Comparison of ENCODE assay signal across 17 cellular contexts in genomic region chr10:122854648-122855047, GRCh38. TPM values are rescaled to one million over a fixed set of nuclear protein-coding genes. Genes with fewer than 3 reads are reported as not detected.
DNase-seq lines count a peak whose midpoint lies in the region; ATAC-seq and TF ChIP-seq lines count a peak whose summit lies in the region.
"Had no signal": no experiment of that assay in that cellular context is flagged by ENCODE, and none has a peak within 500 bp of the region (broad histone marks: within the 10 kb centered on the region; RNA-seq: fewer than 3 reads in every experiment).

No MANE protein-coding gene starts in this region.

- peaks cover 30% of the 10 kb centered on the region for H3K4me1 ChIP-seq in KMS-11 (ENCODE audit: low read depth, poor library complexity, severe bottlenecking)
- H3K4me1 ChIP-seq in mesenchymal stem cell (ENCODE audit: control insufficient read depth, insufficient read depth, low read depth, low read length) = peaks cover 15% of the 10 kb centered on the region

- H3K27ac Mint-ChIP-seq in activated naive CD4-positive, alpha-beta T cell treated with anti-CD3 and anti-CD28 coated beads for 36 hours = no peak overlapping the region
- H3K27ac Mint-ChIP-seq in activated CD4-positive, alpha-beta T cell treated with anti-CD3 and anti-CD28 coated beads, Interleukin-2, amount 10 ng/mL, durations not matched to agents 24 days and 14 days = no peak overlapping the region
- no peak overlapping the region for H3K27ac Mint-ChIP-seq in stimulated activated memory B cell treated with anti-CD40 and anti-IgM and Interleukin-4, amounts not matched to agents 10 μg/mL and 1 μg/mL and 100 μg/mL, for 72 hours
- H3K27ac Mint-ChIP-seq: progenitor cell of endocrine pancreas had no signal

- H3K4me1 Mint-ChIP-seq in activated naive CD4-positive, alpha-beta T cell treated with anti-CD3 and anti-CD28 coated beads for 36 hours (ENCODE audit: low read depth) = peaks cover 6% of the 10 kb centered on the region
- peaks cover 25% of the 10 kb centered on the region for H3K4me1 Mint-ChIP-seq in activated CD4-positive, alpha-beta T cell treated with anti-CD3 and anti-CD28 coated beads, Interleukin-2, amount 10 ng/mL, durations not matched to agents 24 days and 14 days
- peaks cover 5% of the 10 kb centered on the region for H3K4me1 Mint-ChIP-seq in stimulated activated memory B cell treated with anti-CD40 and anti-IgM and Interleukin-4, amounts not matched to agents 10 μg/mL and 1 μg/mL and 100 μg/mL, for 72 hours

- H3K14ac ChIP-seq in mesenchymal stem cell (ENCODE audit: low read length in 2 of 2) = no peak overlapping the region

- H3K27ac ChIP-seq in KMS-11 (no peak overlapping the region), brain microvascular endothelial cell (peak overlapping the region; percentile 55), mesenchymal stem cell (ENCODE audit: low read length, poor library complexity, severe bottlenecking) (no peak overlapping the region)

- no peak overlapping the region for H3K4me3 Mint-ChIP-seq in activated naive CD4-positive, alpha-beta T cell treated with anti-CD3 and anti-CD28 coated beads for 36 hours
- no peak overlapping the region for H3K4me3 Mint-ChIP-seq in activated CD4-positive, alpha-beta T cell treated with anti-CD3 and anti-CD28 coated beads, Interleukin-2, amount 10 ng/mL, durations not matched to agents 24 days and 14 days
- H3K4me3 Mint-ChIP-seq in stimulated activated memory B cell treated with anti-CD40 and anti-IgM and Interleukin-4, amounts not matched to agents 10 μg/mL and 1 μg/mL and 100 μg/mL, for 72 hours = no peak overlapping the region

- H3K36me3 Mint-ChIP-seq in activated naive CD4-positive, alpha-beta T cell treated with anti-CD3 and anti-CD28 coated beads for 36 hours (ENCODE audit: low read depth) = peaks cover 43% of the 10 kb centered on the region
- H3K36me3 Mint-ChIP-seq in activated CD4-positive, alpha-beta T cell treated with anti-CD3 and anti-CD28 coated beads, Interleukin-2, amount 10 ng/mL, durations not matched to agents 24 days and 14 days (ENCODE audit: low read depth) = peaks cover 59% of the 10 kb centered on the region
- peaks cover 51% of the 10 kb centered on the region for H3K36me3 Mint-ChIP-seq in stimulated activated memory B cell treated with anti-CD40 and anti-IgM and Interleukin-4, amounts not matched to agents 10 μg/mL and 1 μg/mL and 100 μg/mL, for 72 hours

- no peak overlapping the region for H2BK12ac ChIP-seq in mesenchymal stem cell (ENCODE audit: low read length in 2 of 2)

- DNase-seq in Ammon's horn (ENCODE audit: low spot score) (peak; percentile 37), brain microvascular endothelial cell (peak; percentile 58), mesenchymal stem cell (peak; percentile 28)
- DNase-seq in activated naive CD4-positive, alpha-beta T cell treated with anti-CD3 and anti-CD28 coated beads for 36 hours = no peak
- DNase-seq in activated CD4-positive, alpha-beta T cell treated with anti-CD3 and anti-CD28 coated beads, Interleukin-2, amount 10 ng/mL, durations not matched to agents 24 days and 14 days = no peak
- no peak for DNase-seq in stimulated activated naive CD4-positive, alpha-beta T cell treated with Interleukin-2 at 50 U/mL for 16 hours (lab: John Stamatoyannopoulos, UW)
- DNase-seq: activated CD4-positive, CD25-positive, alpha-beta regulatory T cell; NCI-H1105; NCI-H510A treated with DMSO at 0.1 percent for 48 hours; stimulated activated CD4-positive, alpha-beta T cell treated with anti-CD3 and anti-CD28 coated beads, Interleukin-2, amount 100 ng/mL, for 48 hours; stimulated activated naive CD8-positive, alpha-beta T cell treated with anti-CD3 and anti-CD28 coated beads, Interleukin-15, Interleukin-2, amounts not matched to agents 100 U/mL and 50 U/mL, for 24 hours had no signal

- H2AFZ ChIP-seq in KMS-11 (ENCODE audit: low read depth) (no peak overlapping the region), mesenchymal stem cell (ENCODE audit: low read depth, low read length) (no peak overlapping the region)

- peaks cover 12% of the 10 kb centered on the region; the same call in 1 of the 2 replicates for H3K79me2 ChIP-seq in KMS-11 (ENCODE audit: insufficient read depth, low read depth)

- no peak overlapping the region for H4K91ac ChIP-seq in mesenchymal stem cell (ENCODE audit: low read length)

- ATAC-seq in stimulated activated memory B cell treated with anti-CD40 and anti-IgM and Interleukin-4, amounts not matched to agents 10 μg/mL and 1 μg/mL and 100 μg/mL, for 72 hours = no peak
- ATAC-seq: stimulated activated naive CD8-positive, alpha-beta T cell treated with anti-CD3 and anti-CD28 coated beads, Interleukin-15, Interleukin-2, amounts not matched to agents 100 U/mL and 50 U/mL, for 24 hours had no signal

- 10% methylated on average over 3 of the region's 5 CpGs for WGBS in mesenchymal stem cell

- H2BK5ac ChIP-seq in mesenchymal stem cell (ENCODE audit: low read depth, low read length, poor library complexity, severe bottlenecking) = no peak overlapping the region

- H3K9ac ChIP-seq in KMS-11 (no peak overlapping the region), mesenchymal stem cell (ENCODE audit: low read length) (peak overlapping the region; percentile 70)

- CTCF ChIA-PET in activated naive CD4-positive, alpha-beta T cell treated with anti-CD3 and anti-CD28 coated beads for 36 hours (lab: Charles Lee) = no interaction called here

- in situ Hi-C loops in brain microvascular endothelial cell (cut with HindIII; ENCODE audit: low pct_ligation_motif_present, low sequenced_read_pairs) = no loop called here

- H3K23ac ChIP-seq in mesenchymal stem cell (ENCODE audit: low read length in 2 of 2) = no peak overlapping the region

- no peak overlapping the region for H3K4ac ChIP-seq in mesenchymal stem cell (ENCODE audit: low read depth in 1 of 2, low read length in 2 of 2)

- no peaks in the 10 kb centered on the region for H4K20me1 ChIP-seq in KMS-11 (ENCODE audit: insufficient read depth)

- no peak overlapping the region for H2BK15ac ChIP-seq in mesenchymal stem cell (ENCODE audit: low read depth, poor library complexity, severe bottlenecking)

- TF ChIP-seq CTCF in KMS-11 (conservative IDR thresholded peaks at IDR 0.05; ENCODE audit: low read depth, low read length) (no peak), brain microvascular endothelial cell (IDR thresholded peaks at IDR 0.05; ENCODE audit: low read depth, low read length, missing control alignments) (no peak)

- H3K4me3 ChIP-seq in KMS-11 (IDR thresholded peaks at IDR 0.05; ENCODE audit: insufficient read depth, low read depth, low read length) (no peak overlapping the region), brain microvascular endothelial cell (ENCODE audit: low read depth, low read length) (no peak overlapping the region), mesenchymal stem cell (ENCODE audit: insufficient read depth in 1 of 2, low read depth in 1 of 2, low read length in 2 of 2) (peak overlapping the region in 1 of 2 experiments; percentile 55)

- H3K4me2 ChIP-seq in KMS-11 = peak overlapping the region; percentile 34
- H3K4me2 ChIP-seq in mesenchymal stem cell (ENCODE audit: low read length, poor library complexity, severe bottlenecking) = no peak overlapping the region

- H3K18ac ChIP-seq in mesenchymal stem cell (ENCODE audit: low read depth in 1 of 2, low read length in 2 of 2) = no peak overlapping the region

- peaks cover 4% of the 10 kb centered on the region; the same call in 1 of the 2 replicates for H3K36me3 ChIP-seq in KMS-11 (ENCODE audit: insufficient read depth)
- no peaks in the 10 kb centered on the region for H3K36me3 ChIP-seq in brain microvascular endothelial cell (replicated peaks)
- peaks cover 0 to 6% of the 10 kb centered on the region in 2 experiments for H3K36me3 ChIP-seq in mesenchymal stem cell (ENCODE audit: control insufficient read depth in 1 of 2, insufficient read depth in 2 of 2, low read depth in 1 of 2, low read length in 2 of 2)

- H2BK120ac ChIP-seq in mesenchymal stem cell (ENCODE audit: low read depth, low read length) = no peak overlapping the region

- H3K9me3 ChIP-seq in mesenchymal stem cell (ENCODE audit: control insufficient read depth, low read length) = no peaks in the 10 kb centered on the region

- H3K27me3 Mint-ChIP-seq in activated naive CD4-positive, alpha-beta T cell treated with anti-CD3 and anti-CD28 coated beads for 36 hours (ENCODE audit: low read depth) = no peaks in the 10 kb centered on the region
- no peaks in the 10 kb centered on the region for H3K27me3 Mint-ChIP-seq in activated CD4-positive, alpha-beta T cell treated with anti-CD3 and anti-CD28 coated beads, Interleukin-2, amount 10 ng/mL, durations not matched to agents 24 days and 14 days
- no peaks in the 10 kb centered on the region for H3K27me3 Mint-ChIP-seq in stimulated activated memory B cell treated with anti-CD40 and anti-IgM and Interleukin-4, amounts not matched to agents 10 μg/mL and 1 μg/mL and 100 μg/mL, for 72 hours

- no peak overlapping the region for H4K8ac ChIP-seq in mesenchymal stem cell (ENCODE audit: low read length)

- no peaks in the 10 kb centered on the region for H3K79me1 ChIP-seq in mesenchymal stem cell (replicated peaks; ENCODE audit: low read length, poor library complexity, severe bottlenecking)

- no peaks in the 10 kb centered on the region for H3K9me3 Mint-ChIP-seq in activated naive CD4-positive, alpha-beta T cell treated with anti-CD3 and anti-CD28 coated beads for 36 hours
- H3K9me3 Mint-ChIP-seq in activated CD4-positive, alpha-beta T cell treated with anti-CD3 and anti-CD28 coated beads, Interleukin-2, amount 10 ng/mL, durations not matched to agents 24 days and 14 days = no peaks in the 10 kb centered on the region
- peaks cover 5% of the 10 kb centered on the region for H3K9me3 Mint-ChIP-seq in stimulated activated memory B cell treated with anti-CD40 and anti-IgM and Interleukin-4, amounts not matched to agents 10 μg/mL and 1 μg/mL and 100 μg/mL, for 72 hours

- intact Hi-C loops in activated naive CD4-positive, alpha-beta T cell treated with anti-CD3 and anti-CD28 coated beads for 36 hours (cut with micrococcal nuclease) = no loop called here
- intact Hi-C loops in activated CD4-positive, alpha-beta T cell treated with anti-CD3 and anti-CD28 coated beads, Interleukin-2, amount 10 ng/mL, durations not matched to agents 24 days and 14 days (cut with micrococcal nuclease) = no loop called here

- no peak overlapping the region for H2AK5ac ChIP-seq in mesenchymal stem cell (ENCODE audit: low read length, severe bottlenecking)

- H3K27me3 ChIP-seq in KMS-11 (ENCODE audit: insufficient read depth, low read depth) = no peaks in the 10 kb centered on the region
- no peaks in the 10 kb centered on the region for H3K27me3 ChIP-seq in brain microvascular endothelial cell (replicated peaks)
- no peaks in the 10 kb centered on the region for H3K27me3 ChIP-seq in mesenchymal stem cell (ENCODE audit: control insufficient read depth in 1 of 2, insufficient read depth in 1 of 2, low read length in 2 of 2)

RNA-seq across cellular contexts. Expression of gene CUZD1, which starts 9.0 kb away (rescaled TPM):
- polyA plus RNA-seq in mesenchymal stem cell (2013, experiment 1 of 2) = not detected
- polyA plus RNA-seq in mesenchymal stem cell (2013, experiment 2 of 2) = not detected
- total RNA-seq in activated naive CD4-positive, alpha-beta T cell treated with anti-CD3 and anti-CD28 coated beads for 36 hours = under 1 TPM; 0.43 to 0.54 TPM
- 3.1 and 3.7 TPM in 2 replicates for total RNA-seq in activated CD4-positive, alpha-beta T cell treated with anti-CD3 and anti-CD28 coated beads, Interleukin-2, amount 10 ng/mL, durations not matched to agents 24 days and 14 days
- total RNA-seq: progenitor cell of endocrine pancreas had no signal

RNA-seq across cellular contexts. Expression of gene FAM24B, which starts 24.7 kb away (rescaled TPM):
- polyA plus RNA-seq in mesenchymal stem cell (2013, experiment 1 of 2) = 0.10 TPM
- 0.12 TPM for polyA plus RNA-seq in mesenchymal stem cell (2013, experiment 2 of 2)
- total RNA-seq in activated naive CD4-positive, alpha-beta T cell treated with anti-CD3 and anti-CD28 coated beads for 36 hours = 1 to 10 TPM; 8.0 to 8.1 TPM
- 14.2 and 15.2 TPM in 2 replicates for total RNA-seq in activated CD4-positive, alpha-beta T cell treated with anti-CD3 and anti-CD28 coated beads, Interleukin-2, amount 10 ng/mL, durations not matched to agents 24 days and 14 days
- total RNA-seq: progenitor cell of endocrine pancreas had no signal

RNA-seq across cellular contexts. Expression of gene FAM24A, which starts 55.8 kb away (rescaled TPM):
- not detected for polyA plus RNA-seq in mesenchymal stem cell (2013, experiment 1 of 2)
- polyA plus RNA-seq in mesenchymal stem cell (2013, experiment 2 of 2) = not detected
- total RNA-seq in activated naive CD4-positive, alpha-beta T cell treated with anti-CD3 and anti-CD28 coated beads for 36 hours = not detected
- total RNA-seq in activated CD4-positive, alpha-beta T cell treated with anti-CD3 and anti-CD28 coated beads, Interleukin-2, amount 10 ng/mL, durations not matched to agents 24 days and 14 days = not detected in 2 replicates
- total RNA-seq: epithelial cell of proximal tubule, mucosa of gallbladder, progenitor cell of endocrine pancreas, SK-MEL-5 had no signal

Comparison
In these comparisons a context has a peak if more than half of its experiments do, and no peak if none do; other contexts are left out.
1. DNase-seq: peak in Ammon's horn (single experiment), brain microvascular endothelial cell (single experiment) and mesenchymal stem cell (single experiment); none in activated naive CD4-positive, alpha-beta T cell treated with anti-CD3 and anti-CD28 coated beads for 36 hours (single experiment), activated CD4-positive, alpha-beta T cell treated with anti-CD3 and anti-CD28 coated beads, Interleukin-2, amount 10 ng/mL, durations not matched to agents 24 days and 14 days (single experiment) and stimulated activated naive CD4-positive, alpha-beta T cell treated with Interleukin-2 at 50 U/mL for 16 hours (single experiment).